ENCODE assay signal across 1 cellular context in the genomic region with DNA sequence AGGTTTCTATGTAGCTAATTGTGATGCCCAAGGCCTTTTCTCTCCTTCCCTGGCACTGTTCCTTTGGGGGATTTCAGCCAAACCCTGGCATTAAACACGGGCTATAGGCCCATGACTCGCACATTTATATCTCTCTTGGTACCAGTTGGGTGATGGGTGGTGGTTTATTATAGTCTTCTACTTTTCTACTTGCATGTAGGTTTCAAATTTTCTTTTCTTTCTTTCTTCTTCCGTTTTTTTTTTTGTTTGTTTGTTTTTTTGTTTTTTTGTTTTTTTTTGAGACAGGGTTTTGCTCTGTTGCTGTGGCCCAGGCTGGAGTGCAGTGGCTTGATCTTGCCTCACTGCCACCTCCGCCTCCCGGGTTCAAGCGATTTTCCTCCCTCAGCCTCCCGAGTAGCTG.
TF ChIP-seq lines count a peak whose summit lies in the region.

No MANE protein-coding gene starts in this region.

TF ChIP-seq in K562, 482 proteins besides CTCF, POLR2A, EP300 and RAD21:
- peak; percentile 68 for TF ChIP-seq ZNF512 (tag; IDR thresholded peaks at IDR 0.05)
- TF ChIP-seq PPARD (CRISPR knock-in tag; IDR thresholded peaks at IDR 0.05), result no peak
- TF ChIP-seq LARP7 (IDR thresholded peaks at IDR 0.05), result 0 out of 2 replicates have a peak, but pooled peaks have one; percentile 55
- no peak for TF ChIP-seq E2F5 (CRISPR knock-in tag; IDR thresholded peaks at IDR 0.05)
- TF ChIP-seq ZNF316 (IDR thresholded peaks at IDR 0.05), result 0 out of 2 replicates have a peak, but pooled peaks have one; percentile 5
- 0 out of 4 replicates have a peak, but pooled peaks of 1 of the 2 experiments have one; percentile 28 for TF ChIP-seq MLLT1 (IDR thresholded peaks at IDR 0.05)
- TF ChIP-seq RBFOX2 (IDR thresholded peaks at IDR 0.05; ENCODE audit: low read depth, low read length), result no peak
TF ChIP-seq in K562: peak in this region for 4.
